ENCODE assay signal across 18 cellular contexts in the genomic region with DNA sequence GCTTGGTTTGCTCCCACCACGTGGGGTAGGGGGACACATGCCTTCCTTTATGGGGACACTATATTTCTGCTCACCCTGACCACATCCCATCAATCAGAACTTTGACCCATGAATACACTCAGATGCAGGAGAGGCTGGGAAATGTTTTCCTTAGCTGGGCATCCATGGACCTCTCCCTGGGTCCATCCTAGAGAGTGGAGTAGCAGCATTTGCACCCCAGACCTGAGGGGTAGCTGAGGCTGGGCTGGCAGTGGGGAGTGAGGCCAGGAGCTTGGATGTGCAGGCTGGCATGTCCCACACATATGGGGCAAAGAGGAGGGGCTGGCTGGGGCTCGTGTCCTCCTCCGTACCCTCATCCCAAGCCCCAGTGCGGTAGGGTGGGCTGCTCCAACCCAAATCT. TPM values are rescaled to one million over a fixed set of nuclear protein-coding genes. Genes with fewer than 3 reads are reported as not detected.
DNase-seq lines count a peak whose midpoint lies in the region; ATAC-seq, FAIRE-seq and TF ChIP-seq lines count a peak whose summit lies in the region.
"Had no signal": no experiment of that assay in that cellular context is flagged by ENCODE, and none has a peak within 500 bp of the region (broad histone marks: within the 10 kb centered on the region; RNA-seq: fewer than 3 reads in every experiment).

No MANE protein-coding gene starts in this region.

- no peaks in the 10 kb centered on the region for H3K9me3 Mint-ChIP-seq in memory B cell
- H3K9me3 Mint-ChIP-seq: CD8-positive, alpha-beta T cell; GM23338; HFFc6 had no signal

- intact Hi-C loops in cardiac septum (cut with DNase I) (no loop called here), right cardiac atrium (cut with DNase I) (loop anchor here in 3 of 4 donors (10.0 kb wide), 3 partner anchors 261 to 861 kb away; no protein-coding TSS in a partner anchor)

- H3K4me3 ChIP-seq in right cardiac atrium (ENCODE audit: low read length) = no peak overlapping the region
- no peak overlapping the region for H3K4me3 ChIP-seq in bronchial epithelial cell (ENCODE audit: low read depth, low read length)
- H3K4me3 ChIP-seq: BLaER1 treated with 17β-estradiol and CSF1 and Interleukin-3, amounts not matched to agents 10 nM and 100 nM; GM23338 had no signal

- ATAC-seq in right cardiac atrium = no peak
- ATAC-seq in memory B cell (ENCODE audit: low read depth) = no peak
- ATAC-seq in HG03378 (IDR thresholded peaks at IDR 0.05; ENCODE audit: unreplicated experiment) = no peak
- no peak for ATAC-seq in HG02588 (IDR thresholded peaks at IDR 0.05; ENCODE audit: unreplicated experiment)
- ATAC-seq: CD8-positive, alpha-beta T cell; GM23338; HCT116 had no signal

- no peak for TF ChIP-seq CTCF in bronchial epithelial cell (IDR thresholded peaks at IDR 0.05; ENCODE audit: insufficient read depth, low read length, severe bottlenecking)

- no peaks in the 10 kb centered on the region for H3K36me3 ChIP-seq in bronchial epithelial cell (ENCODE audit: control insufficient read depth, insufficient read depth, low read length)
- H3K36me3 ChIP-seq: BLaER1 treated with 17β-estradiol and CSF1 and Interleukin-3, amounts not matched to agents 10 nM and 100 nM had no signal

- no peak overlapping the region for H3K27ac ChIP-seq in right cardiac atrium (ENCODE audit: low read length)
- H3K27ac ChIP-seq: 22Rv1; BLaER1 treated with 17β-estradiol and CSF1 and Interleukin-3, amounts not matched to agents 10 nM and 100 nM had no signal

- H3K27me3 Mint-ChIP-seq in memory B cell = no peaks in the 10 kb centered on the region
- H3K27me3 Mint-ChIP-seq: B cell had no signal

- no peaks in the 10 kb centered on the region for H3K4me1 ChIP-seq in right cardiac atrium (ENCODE audit: control insufficient read depth, insufficient read depth, low read length)

- no peaks in the 10 kb centered on the region for H3K27me3 ChIP-seq in right cardiac atrium (ENCODE audit: control insufficient read depth, insufficient read depth)
- no peaks in the 10 kb centered on the region for H3K27me3 ChIP-seq in bronchial epithelial cell (ENCODE audit: control insufficient read depth, insufficient read depth, low read length)

- no peaks in the 10 kb centered on the region for H3K9me3 ChIP-seq in right cardiac atrium (ENCODE audit: control insufficient read depth, low read length)
- H3K9me3 ChIP-seq: BLaER1 treated with 17β-estradiol and CSF1 and Interleukin-3, amounts not matched to agents 10 nM and 100 nM had no signal

- FAIRE-seq in bronchial epithelial cell (lab: Jason Lieb, UNC) = peak; percentile 32
- FAIRE-seq: D721Med, G401.6 had no signal

- H3K4me3 Mint-ChIP-seq in memory B cell = no peak overlapping the region
- H3K4me3 Mint-ChIP-seq: B cell; CD8-positive, alpha-beta T cell; GM23338; HFFc6 had no signal

- peak overlapping the region; percentile 10 for H3K27ac Mint-ChIP-seq in memory B cell
- H3K27ac Mint-ChIP-seq: B cell; CD8-positive, alpha-beta T cell; GM23338; HFFc6 had no signal

- peak; percentile 51 for DNase-seq in cardiac septum (ENCODE audit: low spot score)
- no peak for DNase-seq in right cardiac atrium
- DNase-seq in bronchial epithelial cell (ENCODE audit: low read depth) = no peak
- no peak for DNase-seq in memory B cell (ENCODE audit: low spot score in 2 of 2)
- no peak for DNase-seq in NCI-H1436 (lab: John Stamatoyannopoulos, UW)
- DNase-seq: COR-L47, H7, HFFc6 had no signal

- 84% methylated on average over 4 of the region's 4 CpGs for WGBS in right cardiac atrium

- H3K4me1 Mint-ChIP-seq in memory B cell = peaks cover 13% of the 10 kb centered on the region

- H3K36me3 Mint-ChIP-seq in memory B cell = peaks cover 3% of the 10 kb centered on the region
- H3K36me3 Mint-ChIP-seq: CD8-positive, alpha-beta T cell had no signal

RNA-seq across cellular contexts. Expression of a gene that starts 47.6 kb away (rescaled TPM):
- total RNA-seq in cardiac septum (25.5 TPM), right cardiac atrium (10 to 100 TPM; 16.5 to 21.8 (median 19.3) TPM), bronchial epithelial cell (1.8 and 3.2 TPM in 2 replicates)
- 18.5 TPM for polyA plus RNA-seq in right cardiac atrium
